10 cellular contexts compared by ENCODE assay signal in the genomic region with DNA sequence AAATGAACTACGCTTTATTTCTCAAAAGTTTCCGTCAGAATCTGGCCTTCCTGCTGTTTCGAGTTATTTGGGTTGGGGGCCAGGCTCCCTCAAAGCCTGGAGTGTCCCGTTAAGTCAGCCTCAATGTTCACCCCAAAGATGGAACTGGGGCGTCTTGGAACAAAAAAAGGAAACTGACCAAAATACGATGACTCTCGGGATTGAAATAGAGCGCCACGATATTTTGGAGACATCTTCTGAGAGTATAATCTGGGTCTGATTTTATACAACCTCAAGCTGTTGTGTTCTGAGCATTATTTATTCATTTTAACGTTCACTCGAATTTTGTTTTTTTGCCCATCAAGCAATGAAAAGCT. TPM values are rescaled to one million over a fixed set of nuclear protein-coding genes. Genes with fewer than 3 reads are reported as not detected.
A peak's percentile ranks its signal among the peaks of the same experiment; 100 is the strongest.
DNase-seq lines count a peak whose midpoint lies in the region; ATAC-seq and TF ChIP-seq lines count a peak whose summit lies in the region.
"Had no signal": no experiment of that assay in that cellular context is flagged by ENCODE, and none has a peak within 500 bp of the region (broad histone marks: within the 10 kb centered on the region; RNA-seq: fewer than 3 reads in every experiment).

No MANE protein-coding gene starts in this region.

- H3K27me3 ChIP-seq in body of pancreas: no peaks in the 10 kb centered on the region

- no peaks in the 10 kb centered on the region for H3K9me3 Mint-ChIP-seq in activated T-cell treated with anti-CD3 and anti-CD28 coated beads, Interleukin-2, amount 50 U/mL, for 24 hours
- H3K9me3 Mint-ChIP-seq in activated naive CD8-positive, alpha-beta T cell (ENCODE audit: low read depth): no peaks in the 10 kb centered on the region
- no peaks in the 10 kb centered on the region for H3K9me3 Mint-ChIP-seq in stimulated activated naive CD8-positive, alpha-beta T cell treated with anti-CD3 and anti-CD28 coated beads, Interleukin-15, amount 100 ng/mL, for 72 hours

- no peak overlapping the region for H3K27ac Mint-ChIP-seq in activated T-cell treated with anti-CD3 and anti-CD28 coated beads, Interleukin-2, amount 50 U/mL, for 24 hours
- H3K27ac Mint-ChIP-seq in activated naive CD8-positive, alpha-beta T cell: no peak overlapping the region
- H3K27ac Mint-ChIP-seq in stimulated activated naive CD8-positive, alpha-beta T cell treated with anti-CD3 and anti-CD28 coated beads, Interleukin-15, amount 100 ng/mL, for 72 hours: no peak overlapping the region

- H3K36me3 ChIP-seq in body of pancreas (replicated peaks in 1 of 2; ENCODE audit: insufficient read depth in 1 of 2, low read depth in 2 of 2): no peaks in the 10 kb centered on the region
- H3K36me3 ChIP-seq: BLaER1 had no signal

- H3K4me1 ChIP-seq in body of pancreas: peaks cover 16% of the 10 kb centered on the region
- H3K4me1 ChIP-seq: BLaER1 had no signal

- TF ChIP-seq POLR2A in body of pancreas (IDR thresholded peaks at IDR 0.05): no peak

- WGBS in body of pancreas, 2 donors: 28% methylated on average over 10 to 11 of the region's 11 CpGs

- no peak for DNase-seq in activated T-cell treated with anti-CD3 and anti-CD28 coated beads, Interleukin-2, amount 50 U/mL, for 24 hours
- DNase-seq in activated T-cell treated with anti-CD3 and anti-CD28 coated beads, Interleukin-2, amount 50 U/mL, for 48 hours: no peak
- no peak for DNase-seq in stimulated activated naive CD8-positive, alpha-beta T cell treated with anti-CD3 and anti-CD28 coated beads, Interleukin-15, amount 100 ng/mL, for 72 hours
- no peak for DNase-seq in DMS153 treated with DMSO at 0.1 percent for 48 hours (lab: John Stamatoyannopoulos, UW; ENCODE audit: unreplicated experiment)
- no peak for DNase-seq in body of pancreas
- no peak for DNase-seq in GDM1 (lab: John Stamatoyannopoulos, UW)

- peaks cover 49% of the 10 kb centered on the region for H3K27me3 Mint-ChIP-seq in activated T-cell treated with anti-CD3 and anti-CD28 coated beads, Interleukin-2, amount 50 U/mL, for 24 hours
- H3K27me3 Mint-ChIP-seq in activated naive CD8-positive, alpha-beta T cell: peaks cover 10% of the 10 kb centered on the region
- H3K27me3 Mint-ChIP-seq in stimulated activated naive CD8-positive, alpha-beta T cell treated with anti-CD3 and anti-CD28 coated beads, Interleukin-15, amount 100 ng/mL, for 72 hours: peaks cover 48% of the 10 kb centered on the region

- no peak overlapping the region for H3K27ac ChIP-seq in body of pancreas
- H3K27ac ChIP-seq: BLaER1 had no signal

- no peak for ATAC-seq in stimulated activated naive CD8-positive, alpha-beta T cell treated with anti-CD3 and anti-CD28 coated beads, Interleukin-15, amount 100 ng/mL, for 72 hours
- no peak for ATAC-seq in body of pancreas

- H3K4me1 Mint-ChIP-seq in activated T-cell treated with anti-CD3 and anti-CD28 coated beads, Interleukin-2, amount 50 U/mL, for 24 hours (ENCODE audit: low read depth): peaks cover 12% of the 10 kb centered on the region
- H3K4me1 Mint-ChIP-seq in activated naive CD8-positive, alpha-beta T cell (ENCODE audit: low read depth): peaks cover 6% of the 10 kb centered on the region
- H3K4me1 Mint-ChIP-seq in stimulated activated naive CD8-positive, alpha-beta T cell treated with anti-CD3 and anti-CD28 coated beads, Interleukin-15, amount 100 ng/mL, for 72 hours: peaks cover 9% of the 10 kb centered on the region

- intact Hi-C loops in body of pancreas (cut with DNase I): loop anchor here (10.0 kb wide), 1 partner anchor 532 kb away; no protein-coding TSS in a partner anchor

- no peaks in the 10 kb centered on the region for H3K36me3 Mint-ChIP-seq in activated T-cell treated with anti-CD3 and anti-CD28 coated beads, Interleukin-2, amount 50 U/mL, for 24 hours (ENCODE audit: low read depth)
- H3K36me3 Mint-ChIP-seq in activated naive CD8-positive, alpha-beta T cell: no peaks in the 10 kb centered on the region

- no peaks in the 10 kb centered on the region for H3K9me3 ChIP-seq in body of pancreas
- H3K9me3 ChIP-seq: BLaER1 had no signal

- TF ChIP-seq CTCF in body of pancreas (IDR thresholded peaks at IDR 0.05): no peak

- H3K4me3 ChIP-seq in iPS-11a (ENCODE audit: low read depth, low read length) (peak overlapping the region; percentile 2), body of pancreas (no peak overlapping the region)
- H3K4me3 ChIP-seq: BLaER1, lung had no signal

- H3K4me3 Mint-ChIP-seq in activated T-cell treated with anti-CD3 and anti-CD28 coated beads, Interleukin-2, amount 50 U/mL, for 24 hours: peak overlapping the region; percentile 65
- peak overlapping the region; percentile 74 for H3K4me3 Mint-ChIP-seq in activated naive CD8-positive, alpha-beta T cell
- peak overlapping the region; percentile 65 to 66 for H3K4me3 Mint-ChIP-seq in stimulated activated naive CD8-positive, alpha-beta T cell treated with anti-CD3 and anti-CD28 coated beads, Interleukin-15, amount 100 ng/mL, for 72 hours

RNA-seq across cellular contexts. Expression of gene TLX3, which starts 28.1 kb away (rescaled TPM):
- total RNA-seq in body of pancreas: not detected
- total RNA-seq: lung had no signal

RNA-seq across cellular contexts. Expression of gene NPM1, which starts 50.5 kb away (rescaled TPM):
- 100 to 1,000 TPM; 310 to 501 TPM for total RNA-seq in body of pancreas
